Comparison of ENCODE assay signal across 1 cellular context in genomic region chr4:128177376-128177959, GRCh38.
TF ChIP-seq lines count a peak whose summit lies in the region.

No MANE protein-coding gene starts in this region.

TF ChIP-seq in K562, 482 proteins besides CTCF, POLR2A, EP300 and RAD21 (continued from another document):
- TF ChIP-seq, protein P1, sequence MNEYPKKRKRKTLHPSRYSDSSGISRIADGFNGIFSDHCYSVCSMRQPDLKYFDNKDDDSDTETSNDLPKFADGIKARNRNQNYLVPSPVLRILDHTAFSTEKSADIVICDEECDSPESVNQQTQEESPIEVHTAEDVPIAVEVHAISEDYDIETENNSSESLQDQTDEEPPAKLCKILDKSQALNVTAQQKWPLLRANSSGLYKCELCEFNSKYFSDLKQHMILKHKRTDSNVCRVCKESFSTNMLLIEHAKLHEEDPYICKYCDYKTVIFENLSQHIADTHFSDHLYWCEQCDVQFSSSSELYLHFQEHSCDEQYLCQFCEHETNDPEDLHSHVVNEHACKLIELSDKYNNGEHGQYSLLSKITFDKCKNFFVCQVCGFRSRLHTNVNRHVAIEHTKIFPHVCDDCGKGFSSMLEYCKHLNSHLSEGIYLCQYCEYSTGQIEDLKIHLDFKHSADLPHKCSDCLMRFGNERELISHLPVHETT (CRISPR knock-in tag; conservative IDR thresholded peaks at IDR 0.05 in 1 of 2, IDR thresholded peaks at IDR 0.05 in 1 of 2), result no peak
- TF ChIP-seq, protein P2, sequence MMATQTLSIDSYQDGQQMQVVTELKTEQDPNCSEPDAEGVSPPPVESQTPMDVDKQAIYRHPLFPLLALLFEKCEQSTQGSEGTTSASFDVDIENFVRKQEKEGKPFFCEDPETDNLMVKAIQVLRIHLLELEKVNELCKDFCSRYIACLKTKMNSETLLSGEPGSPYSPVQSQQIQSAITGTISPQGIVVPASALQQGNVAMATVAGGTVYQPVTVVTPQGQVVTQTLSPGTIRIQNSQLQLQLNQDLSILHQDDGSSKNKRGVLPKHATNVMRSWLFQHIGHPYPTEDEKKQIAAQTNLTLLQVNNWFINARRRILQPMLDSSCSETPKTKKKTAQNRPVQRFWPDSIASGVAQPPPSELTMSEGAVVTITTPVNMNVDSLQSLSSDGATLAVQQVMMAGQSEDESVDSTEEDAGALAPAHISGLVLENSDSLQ (IDR thresholded peaks at IDR 0.05), result peak; percentile 72
- TF ChIP-seq SMARCC2 (IDR thresholded peaks at IDR 0.05; ENCODE audit: low read depth) (peak; percentile 67; the same call in 1 of the 2 replicates), BRCA1 (IDR thresholded peaks at IDR 0.05) (no peak), BRCA1 (CRISPR knock-in tag; IDR thresholded peaks at IDR 0.05) (no peak), ATF3 (IDR thresholded peaks at IDR 0.05) (peak; percentile 66), ATF3 (CRISPR knock-in tag; conservative IDR thresholded peaks at IDR 0.05) (no peak), FOXJ2 (tag; IDR thresholded peaks at IDR 0.05) (0 out of 2 replicates have a peak, but pooled peaks have one; percentile 23), ZSCAN32 (CRISPR knock-in tag; IDR thresholded peaks at IDR 0.05) (no peak), MAFF (IDR thresholded peaks at IDR 0.05; ENCODE audit: low read length) (peak; percentile 70; the same call in 1 of the 2 replicates), POLR2AphosphoS5 (IDR thresholded peaks at IDR 0.05; ENCODE audit: control insufficient read depth, insufficient read depth, low read depth, low read length) (no peak), ZFP36 (IDR thresholded peaks at IDR 0.05; ENCODE audit: low read depth, low read length, partially characterized antibody) (peak; percentile 20), L3MBTL2 (IDR thresholded peaks at IDR 0.05) (0 out of 2 replicates have a peak, but pooled peaks have one; percentile 30), UBTF (IDR thresholded peaks at IDR 0.05; ENCODE audit: borderline replicate concordance in 1 of 2, low read depth in 2 of 2, low read length in 2 of 2) (no peak), ZNF217 (CRISPR knock-in tag; IDR thresholded peaks at IDR 0.05) (no peak), NFATC3 (IDR thresholded peaks at IDR 0.05) (peak; percentile 94), ZNF431 (CRISPR knock-in tag; IDR thresholded peaks at IDR 0.05) (no peak), ATF7 (IDR thresholded peaks at IDR 0.05) (0 out of 2 replicates have a peak, but pooled peaks have one; percentile 19), TEAD2 (tag; IDR thresholded peaks at IDR 0.05) (no peak), NFE2 (IDR thresholded peaks at IDR 0.05; ENCODE audit: low read depth) (peak; percentile 93)
- TF ChIP-seq, protein P3, sequence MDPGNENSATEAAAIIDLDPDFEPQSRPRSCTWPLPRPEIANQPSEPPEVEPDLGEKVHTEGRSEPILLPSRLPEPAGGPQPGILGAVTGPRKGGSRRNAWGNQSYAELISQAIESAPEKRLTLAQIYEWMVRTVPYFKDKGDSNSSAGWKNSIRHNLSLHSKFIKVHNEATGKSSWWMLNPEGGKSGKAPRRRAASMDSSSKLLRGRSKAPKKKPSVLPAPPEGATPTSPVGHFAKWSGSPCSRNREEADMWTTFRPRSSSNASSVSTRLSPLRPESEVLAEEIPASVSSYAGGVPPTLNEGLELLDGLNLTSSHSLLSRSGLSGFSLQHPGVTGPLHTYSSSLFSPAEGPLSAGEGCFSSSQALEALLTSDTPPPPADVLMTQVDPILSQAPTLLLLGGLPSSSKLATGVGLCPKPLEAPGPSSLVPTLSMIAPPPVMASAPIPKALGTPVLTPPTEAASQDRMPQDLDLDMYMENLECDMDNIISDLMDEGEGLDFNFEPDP (CRISPR knock-in tag; IDR thresholded peaks at IDR 0.05), result no peak
